Comparison of ENCODE assay signal across 8 cellular contexts in genomic region chr11:125111341-125112234, GRCh38. TPM values are rescaled to one million over a fixed set of nuclear protein-coding genes. Genes with fewer than 3 reads are reported as not detected.
A peak's percentile ranks its signal among the peaks of the same experiment; 100 is the strongest.
DNase-seq lines count a peak whose midpoint lies in the region; ATAC-seq and FAIRE-seq lines count a peak whose summit lies in the region.

Gene TMEM218 (minus strand): TSS chr11:125111626. CDS start chr11:125102241, 9,385 bp downstream.

- H3K4me3 Mint-ChIP-seq in activated T-cell treated with anti-CD3 and anti-CD28 coated beads, Interleukin-2, amount 50 U/mL, for 72 hours = peak within 1 kb of the TSS; percentile 91 to 99

- no peaks in the 10 kb centered on the region for H3K36me3 ChIP-seq in KOPT-K1 (ENCODE audit: insufficient read depth, low read length)
- H3K36me3 ChIP-seq in muscle layer of colon (ENCODE audit: insufficient read depth, low read length) = no peaks in the 10 kb centered on the region

- DNase-seq in DMS79 (lab: John Stamatoyannopoulos, UW) (peak; percentile 99), RCC 7860 (ENCODE audit: low spot score) (peak; percentile 96)
- DNase-seq in activated T-cell treated with anti-CD3 and anti-CD28 coated beads, Interleukin-2, amount 50 U/mL, for 72 hours = peak; percentile 94 to 97
- DNase-seq in stimulated activated CD8-positive, alpha-beta memory T cell treated with anti-CD3 and anti-CD28 coated beads, Interleukin-7, amount 100 ng/mL, for 24 hours (ENCODE audit: low read depth) = peak; percentile 90

- H3K36me3 Mint-ChIP-seq in activated T-cell treated with anti-CD3 and anti-CD28 coated beads, Interleukin-2, amount 50 U/mL, for 72 hours (ENCODE audit: insufficient read depth in 2 of 2) = peaks cover 3 to 6% of the 10 kb centered on the region in 2 donors

- H3K27ac Mint-ChIP-seq in activated T-cell treated with anti-CD3 and anti-CD28 coated beads, Interleukin-2, amount 50 U/mL, for 72 hours = peak within 1 kb of the TSS; percentile 84

- H3K27me3 Mint-ChIP-seq in activated T-cell treated with anti-CD3 and anti-CD28 coated beads, Interleukin-2, amount 50 U/mL, for 72 hours (ENCODE audit: low read depth) = no peaks in the 10 kb centered on the region

- peak within 1 kb of the TSS; percentile 87 for H3K9ac ChIP-seq in muscle layer of colon (ENCODE audit: low read length)

- H3K27ac ChIP-seq in KOPT-K1 (ENCODE audit: low read depth, low read length, poor library complexity, severe bottlenecking) = peak within 1 kb of the TSS; percentile 64
- peak within 1 kb of the TSS; percentile 38 for H3K27ac ChIP-seq in muscle layer of colon (ENCODE audit: low read depth, low read length)

- H3K4me1 Mint-ChIP-seq in activated T-cell treated with anti-CD3 and anti-CD28 coated beads, Interleukin-2, amount 50 U/mL, for 72 hours (ENCODE audit: low read depth) = peaks cover 19% of the 10 kb centered on the region

- H3K27me3 ChIP-seq in muscle layer of colon (ENCODE audit: control insufficient read depth in 1 of 2, insufficient read depth in 2 of 2, low read length in 2 of 2) = no peaks in the 10 kb centered on the region

- H3K9me3 ChIP-seq in KOPT-K1 (ENCODE audit: insufficient read depth, low read length, poor library complexity, severe bottlenecking) (no peaks in the 10 kb centered on the region), muscle layer of colon (ENCODE audit: low read length) (no peaks in the 10 kb centered on the region)

- peak within 1 kb of the TSS; percentile 78 to 97 for H3K4me3 ChIP-seq in muscle layer of colon (ENCODE audit: low read depth in 1 of 2, low read length in 2 of 2)

- H3K9me3 Mint-ChIP-seq in activated T-cell treated with anti-CD3 and anti-CD28 coated beads, Interleukin-2, amount 50 U/mL, for 72 hours = peaks cover 4 to 5% of the 10 kb centered on the region in 2 donors

- peaks cover 13% of the 10 kb centered on the region for H3K4me1 ChIP-seq in muscle layer of colon (ENCODE audit: insufficient read depth, low read length)

- peak; percentile 98 for ATAC-seq in GM21786 (IDR thresholded peaks at IDR 0.05; ENCODE audit: unreplicated experiment)
- ATAC-seq in activated T-cell treated with anti-CD3 and anti-CD28 coated beads, Interleukin-2, amount 50 U/mL, for 72 hours (replicated peaks in 1 of 2) = peak; percentile 98 to 99
- peak; percentile 100 for ATAC-seq in esophagus mucosa

- peak; percentile 89 for FAIRE-seq in RCC 7860 (lab: Jason Lieb, UNC)

RNA-seq across cellular contexts. Expression of gene TMEM218, which starts in this region (rescaled TPM):
- total RNA-seq in activated T-cell treated with anti-CD3 and anti-CD28 coated beads, Interleukin-2, amount 50 U/mL, for 72 hours = 10 to 100 TPM; 14.6 to 18.4 TPM
- total RNA-seq in esophagus mucosa = 14.3 TPM

Comparison
In these comparisons a context has a peak if more than half of its experiments do, and no peak if none do; other contexts are left out.
1. Peak in every context shown above with its lines: DNase-seq, ATAC-seq, H3K4me3 ChIP-seq and H3K27ac ChIP-seq.